ENCODE assay signal across 8 cellular contexts in genomic region chr16:56423584-56424403, GRCh38. TPM values are rescaled to one million over a fixed set of nuclear protein-coding genes. Genes with fewer than 3 reads are reported as not detected.
A peak's percentile ranks its signal among the peaks of the same experiment; 100 is the strongest.
DNase-seq lines count a peak whose midpoint lies in the region; ATAC-seq, FAIRE-seq and TF ChIP-seq lines count a peak whose summit lies in the region.

No MANE protein-coding gene starts in this region.

- H4K8ac ChIP-seq in trophoblast cell (ENCODE audit: low read depth, low read length), result no peak overlapping the region

- H3K36me3 ChIP-seq in esophagus muscularis mucosa, result peaks cover 0 to 2% (median 0%) of the 10 kb centered on the region in 4 donors
- peaks cover under 1 to 1% of the 10 kb centered on the region in 2 experiments for H3K36me3 ChIP-seq in trophoblast cell (ENCODE audit: control insufficient read depth in 1 of 2, insufficient read depth in 2 of 2, low read length in 2 of 2)

- H3K4me1 ChIP-seq in A549 (peaks cover 42% of the 10 kb centered on the region), esophagus muscularis mucosa (peaks cover 20 to 62% (median 50%) of the 10 kb centered on the region in 4 donors), trophoblast cell (ENCODE audit: control insufficient read depth in 1 of 2, insufficient read depth in 2 of 2, low read length in 2 of 2) (peaks cover 0 to 5% of the 10 kb centered on the region in 2 experiments)

- no peak overlapping the region for H3K9ac ChIP-seq in trophoblast cell (ENCODE audit: low read length)

- H2BK5ac ChIP-seq in trophoblast cell (ENCODE audit: low read depth, low read length, poor library complexity), result no peak overlapping the region

- H4K91ac ChIP-seq in trophoblast cell (ENCODE audit: low read depth, low read length), result no peak overlapping the region

- TF ChIP-seq RAD21 in A549 (conservative IDR thresholded peaks at IDR 0.05 in 1 of 2, IDR thresholded peaks at IDR 0.05 in 1 of 2), result no peak

- no peak for TF ChIP-seq EP300 in A549 (IDR thresholded peaks at IDR 0.05)
- no peak for TF ChIP-seq EP300 in esophagus muscularis mucosa (IDR thresholded peaks at IDR 0.05)

- intact Hi-C loops in esophagus muscularis mucosa (cut with DNase I), result loop anchor here (10.0 kb wide), 1 partner anchor 201 kb away; the partner anchor contains the start of gene MT1E

- no peak overlapping the region for H3K18ac ChIP-seq in trophoblast cell (ENCODE audit: low read length)

- CTCF ChIA-PET in A549 (lab: Yijun Ruan, JAX), result interaction anchor here (1.1 kb wide), 1 partner anchor 23 kb away, joined by 4 read pairs; no protein-coding TSS in a partner anchor

- no peak for DNase-seq in A549 (ENCODE audit: low read depth in 1 of 2, low spot score in 1 of 2)
- DNase-seq in SKM-1 treated with dmso at 0.1 percent for 144 hours (lab: John Stamatoyannopoulos, UW; ENCODE audit: unreplicated experiment), result peak; percentile 46
- DNase-seq in esophagus muscularis mucosa (ENCODE audit: extremely low spot score), result no peak
- DNase-seq in trophoblast cell, result peak in 1 of 2 donors; percentile 41
- no peak for DNase-seq in DMS153 treated with DMSO at 0.1 percent for 48 hours (lab: John Stamatoyannopoulos, UW; ENCODE audit: unreplicated experiment)
- no peak for DNase-seq in HTR-8/SVneo (ENCODE audit: insufficient read length, low spot score)
- no peak for DNase-seq in activated gamma-delta T cell treated with Interleukin-2 at 50 U/mL for 16 hours

- H3K23ac ChIP-seq in trophoblast cell (ENCODE audit: low read length), result no peak overlapping the region

- TF ChIP-seq POLR2A in A549 (IDR thresholded peaks at IDR 0.05; ENCODE audit: low read length) (no peak), esophagus muscularis mucosa (IDR thresholded peaks at IDR 0.05; ENCODE audit: low read depth) (no peak)

- H4K12ac ChIP-seq in trophoblast cell (ENCODE audit: low read depth, low read length), result no peak overlapping the region

- WGBS in A549 (ENCODE audit: missing lambda C conversion rate), result 39% methylated on average over 7 of the region's 7 CpGs
- WGBS in esophagus muscularis mucosa, result 26% methylated on average over 7 of the region's 7 CpGs
- no CpG with 5 or more reads among the region's 7 CpGs for WGBS in trophoblast cell (ENCODE audit: extremely low coverage, insufficient coverage, insufficient read length)

- peak overlapping the region; percentile 82 for H3K4me2 ChIP-seq in A549
- H3K4me2 ChIP-seq in trophoblast cell (ENCODE audit: low read length), result peak overlapping the region; percentile 83

- no peak overlapping the region for H2BK12ac ChIP-seq in trophoblast cell (ENCODE audit: low read length)

- no peak overlapping the region for H2BK120ac ChIP-seq in trophoblast cell (ENCODE audit: insufficient read depth, low read length, poor library complexity)

- no peak overlapping the region for H2AK5ac ChIP-seq in trophoblast cell (ENCODE audit: low read length)

- H3K9me3 ChIP-seq in A549 (no peaks in the 10 kb centered on the region), esophagus muscularis mucosa (no peaks in the 10 kb centered on the region), trophoblast cell (ENCODE audit: insufficient read depth, low read depth, low read length) (no peaks in the 10 kb centered on the region)

- H3K4me3 ChIP-seq in A549, result peak overlapping the region; percentile 98
- H3K4me3 ChIP-seq in esophagus muscularis mucosa, result peak overlapping the region; percentile 74 to 98 (median 83)
- H3K4me3 ChIP-seq in trophoblast cell (ENCODE audit: low read depth, low read length), result peak overlapping the region; percentile 95

- peaks cover 4% of the 10 kb centered on the region for H3K79me1 ChIP-seq in trophoblast cell (ENCODE audit: low read length)

- no peak for TF ChIP-seq CTCF in A549 (IDR thresholded peaks at IDR 0.05)
- no peak for TF ChIP-seq CTCF in esophagus muscularis mucosa (IDR thresholded peaks at IDR 0.05)

- H3K14ac ChIP-seq in trophoblast cell (ENCODE audit: low read length), result no peak overlapping the region

- no peak overlapping the region for H2AFZ ChIP-seq in trophoblast cell (ENCODE audit: insufficient read depth, low read length, poor library complexity)

- POLR2A ChIA-PET in A549 (lab: Yijun Ruan, JAX), result interaction anchor here (1.2 kb wide), 1 partner anchor 27 kb away, joined by 4 read pairs; the partner anchor contains the start of genes NUDT21 and OGFOD1

- H3K27me3 ChIP-seq in esophagus muscularis mucosa (no peaks in the 10 kb centered on the region), trophoblast cell (ENCODE audit: insufficient read depth, low read length) (no peaks in the 10 kb centered on the region)

- ATAC-seq in A549 (no peak), GM21576 (IDR thresholded peaks at IDR 0.05; ENCODE audit: unreplicated experiment) (peak; percentile 27)

- H3K27ac ChIP-seq in A549, result peak overlapping the region; percentile 92 to 93
- peak overlapping the region; percentile 91 to 95 (median 94) for H3K27ac ChIP-seq in esophagus muscularis mucosa (replicated peaks in 1 of 4)
- no peak overlapping the region for H3K27ac ChIP-seq in trophoblast cell (ENCODE audit: low read depth, low read length)

- H3K79me2 ChIP-seq in trophoblast cell (ENCODE audit: control insufficient read depth, insufficient read depth, low read length, poor library complexity), result peaks cover 5% of the 10 kb centered on the region

- H3K4ac ChIP-seq in trophoblast cell (ENCODE audit: low read depth, low read length), result no peak overlapping the region

- no peak for FAIRE-seq in A549 (lab: Jason Lieb, UNC)
- no peak for FAIRE-seq in HTR-8/SVneo (lab: Jason Lieb, UNC)

TF ChIP-seq in A549, 52 proteins besides CTCF, POLR2A, EP300 and RAD21:
- TF ChIP-seq KDM1A (IDR thresholded peaks at IDR 0.05; ENCODE audit: low read depth) (no peak), EHMT2 (IDR thresholded peaks at IDR 0.05; ENCODE audit: low read depth) (no peak), ZC3H11A (IDR thresholded peaks at IDR 0.05) (no peak), FOSL2 (IDR thresholded peaks at IDR 0.05) (no peak), FOSL2 (CRISPR knock-in tag; IDR thresholded peaks at IDR 0.05) (no peak), NR3C1 (IDR thresholded peaks at IDR 0.05) (no peak), CEBPB (IDR thresholded peaks at IDR 0.05) (no peak), ATOH8 (CRISPR knock-in tag; IDR thresholded peaks at IDR 0.05; ENCODE audit: low read depth) (no peak), CHD4 (IDR thresholded peaks at IDR 0.05; ENCODE audit: borderline replicate concordance) (no peak), ESRRA (IDR thresholded peaks at IDR 0.05; ENCODE audit: borderline replicate concordance, low read length) (no peak), HOXB5 (CRISPR knock-in tag; IDR thresholded peaks at IDR 0.05) (no peak), FOXS1 (CRISPR knock-in tag; IDR thresholded peaks at IDR 0.05) (no peak)

RNA-seq across cellular contexts. Expression of gene AMFR, which starts 1.6 kb away (rescaled TPM):
- polyA plus RNA-seq in A549 (2011; rRNA removed) (88.5 and 92.8 TPM in 2 replicates), A549 (2017; fragmentation: RNase III; extraction: RNeasy Plus Mini Kit Qiagen cat#74134 plus additional on column Dnase treatment) (61.3 to 68.9 TPM (median 68.6 TPM) in 3 replicates)
- polyA plus RNA-seq in A549 (2012; cell fraction: cytosol; rRNA removed), result 57.5 and 68.6 TPM in 2 replicates
- 92.4 and 94.5 TPM in 2 replicates for polyA plus RNA-seq in A549 (2012; cell fraction: nucleus; rRNA removed)
- polyA minus RNA-seq in A549 (2011; rRNA and poly(A)+ RNA removed), result 473 and 499 TPM in 2 replicates
- total RNA-seq in esophagus muscularis mucosa, result 100 to 1,000 TPM; 150 to 205 (median 179) TPM
- polyA plus RNA-seq in trophoblast cell (2013), result 18.4 and 18.6 TPM in 2 replicates

RNA-seq across cellular contexts. Expression of gene NUDT21, which starts 27.3 kb away (rescaled TPM):
- polyA plus RNA-seq in A549 (2011; rRNA removed) (128 and 153 TPM in 2 replicates), A549 (2017; fragmentation: RNase III; extraction: RNeasy Plus Mini Kit Qiagen cat#74134 plus additional on column Dnase treatment) (58.7 to 68.4 TPM (median 62.8 TPM) in 3 replicates)
- 62.1 and 69.5 TPM in 2 replicates for polyA plus RNA-seq in A549 (2012; cell fraction: cytosol; rRNA removed)
- polyA plus RNA-seq in A549 (2012; cell fraction: nucleus; rRNA removed), result 34.0 and 51.1 TPM in 2 replicates
- 52.8 and 71.6 TPM in 2 replicates for polyA minus RNA-seq in A549 (2011; rRNA and poly(A)+ RNA removed)
- total RNA-seq in esophagus muscularis mucosa, result 10 to 100 TPM; 35.5 to 46.7 (median 39.9) TPM
- polyA plus RNA-seq in trophoblast cell (2013), result 140 and 141 TPM in 2 replicates

RNA-seq across cellular contexts. Expression of gene OGFOD1, which starts 27.6 kb away (rescaled TPM):
- 72.6 and 94.1 TPM in 2 replicates for polyA plus RNA-seq in A549 (2011; rRNA removed)
- polyA plus RNA-seq in A549 (2012; cell fraction: cytosol; rRNA removed), result 25.7 and 30.4 TPM in 2 replicates
- polyA plus RNA-seq in A549 (2012; cell fraction: nucleus; rRNA removed), result 12.7 and 17.1 TPM in 2 replicates
- polyA plus RNA-seq in A549 (2017; fragmentation: RNase III; extraction: RNeasy Plus Mini Kit Qiagen cat#74134 plus additional on column Dnase treatment), result 71.6 to 79.7 TPM (median 72.7 TPM) in 3 replicates
- polyA minus RNA-seq in A549 (2011; rRNA and poly(A)+ RNA removed), result 45.3 and 52.9 TPM in 2 replicates
- 10 to 100 TPM; 18.3 to 47.1 (median 33.1) TPM for total RNA-seq in esophagus muscularis mucosa
- polyA plus RNA-seq in trophoblast cell (2013), result 35.6 and 37.2 TPM in 2 replicates
